In the genomic region with DNA sequence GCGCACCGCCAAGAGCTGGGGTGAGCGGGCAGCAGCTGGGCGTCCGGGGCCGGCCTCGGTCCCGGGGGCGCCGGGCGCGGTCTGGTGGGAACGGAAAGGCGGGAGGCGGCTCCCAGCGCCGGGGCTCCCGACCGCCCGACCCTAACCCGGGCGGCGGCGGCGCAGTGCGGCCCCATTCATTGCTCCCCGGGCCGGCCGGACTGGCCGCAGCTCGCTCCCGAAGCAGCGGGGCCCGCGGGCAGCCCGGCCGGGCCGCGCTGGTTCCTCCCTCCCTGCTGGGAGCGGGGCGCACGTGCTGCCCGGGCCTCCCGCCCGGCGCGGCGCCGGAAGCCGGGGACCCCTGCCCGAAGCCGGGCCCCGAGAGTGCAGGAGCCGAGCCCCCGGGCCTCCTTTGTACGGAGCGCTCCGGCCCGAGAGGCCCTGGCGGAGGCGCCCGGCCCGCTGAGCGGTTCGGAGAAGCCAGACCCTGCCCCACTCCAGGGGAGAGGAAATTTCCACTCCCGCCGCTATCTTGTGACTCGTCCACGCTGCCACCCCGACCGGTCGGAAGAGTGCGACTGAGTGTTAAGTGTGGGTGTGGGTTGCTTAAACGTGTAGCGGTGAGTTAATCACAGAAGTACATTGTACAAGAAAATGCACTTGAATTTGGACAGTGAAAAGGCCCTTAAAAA, we compare ENCODE assay signal across 8 cellular contexts.
DNase-seq lines count a peak whose midpoint lies in the region; ATAC-seq, FAIRE-seq and TF ChIP-seq lines count a peak whose summit lies in the region.

No MANE protein-coding gene starts in this region.

- H3K4me3 ChIP-seq in neutrophil (ENCODE audit: low read depth in 1 of 2, low read length in 1 of 2) = peak overlapping the region; percentile 65 to 76

- H3K9me3 ChIP-seq in neutrophil = no peaks in the 10 kb centered on the region

- peak; percentile 24 for DNase-seq in AG08395 (ENCODE audit: low spot score)
- peak; percentile 32 for DNase-seq in RCC 7860 (ENCODE audit: low spot score)
- DNase-seq in activated gamma-delta T cell treated with anti-CD3 and anti-CD28 coated beads, Interleukin-2, amount 50 U/mL, for 16 hours (ENCODE audit: low read depth) = peak; percentile 52
- DNase-seq in germinal center (ENCODE audit: low spot score) = peak; percentile 58
- peak; percentile 63 for DNase-seq in superior temporal gyrus (ENCODE audit: extremely low spot score)

- H3K36me3 ChIP-seq in neutrophil = no peaks in the 10 kb centered on the region

- peak overlapping the region; percentile 88 for H3K27ac ChIP-seq in neutrophil

- no peak for TF ChIP-seq CTCF in neutrophil (IDR thresholded peaks at IDR 0.05)

- ATAC-seq in GM18873 (IDR thresholded peaks at IDR 0.05; ENCODE audit: low FRiP score, unreplicated experiment) (peak; percentile 17), HG03108 (IDR thresholded peaks at IDR 0.05; ENCODE audit: unreplicated experiment) (peak; percentile 8)

- peaks cover 13 to 17% of the 10 kb centered on the region in 2 experiments for H3K4me1 ChIP-seq in neutrophil (ENCODE audit: control insufficient read depth in 1 of 2, insufficient read depth in 1 of 2, low read depth in 1 of 2, low read length in 1 of 2)

- peaks cover 18% of the 10 kb centered on the region for H3K27me3 ChIP-seq in neutrophil

- FAIRE-seq in RCC 7860 (lab: Jason Lieb, UNC) = no peak

Comparison
In these comparisons a context has a peak if more than half of its experiments do, and no peak if none do; other contexts are left out.
1. Peak in every context shown above with its lines: DNase-seq, ATAC-seq, H3K4me3 ChIP-seq and H3K27ac ChIP-seq.